In the genomic region with DNA sequence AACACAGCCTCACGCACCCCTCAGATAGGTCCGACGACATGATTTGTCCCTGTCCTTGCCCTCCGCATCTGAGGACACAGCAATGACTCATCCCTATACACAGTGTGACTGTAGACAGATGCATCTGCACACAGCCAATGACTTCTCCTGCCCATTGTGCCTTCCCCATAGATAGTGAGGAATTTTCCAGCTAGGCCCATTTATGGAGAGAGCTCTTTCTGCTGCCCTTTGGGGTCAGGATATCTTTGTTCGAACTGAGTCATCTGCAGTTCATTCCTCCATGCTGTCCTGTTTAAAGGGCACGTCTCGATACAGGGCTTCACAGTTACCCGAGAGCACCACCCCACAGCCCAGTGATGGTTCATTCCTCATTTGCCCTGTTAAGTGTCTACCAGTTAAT, we compare ENCODE assay signal across 2 cellular contexts.
TF ChIP-seq lines count a peak whose summit lies in the region.

No MANE protein-coding gene starts in this region.

TF ChIP-seq in IMR-90, 13 proteins besides CTCF, POLR2A, EP300 and RAD21:
- no peak for TF ChIP-seq SMC3 (IDR thresholded peaks at IDR 0.05; ENCODE audit: low read depth, low read length)
- no peak for TF ChIP-seq RCOR1 (IDR thresholded peaks at IDR 0.05; ENCODE audit: insufficient replicate concordance, low read length)
- no peak for TF ChIP-seq RFX5 (IDR thresholded peaks at IDR 0.05; ENCODE audit: low read depth, low read length)
- TF ChIP-seq CEBPB (IDR thresholded peaks at IDR 0.05; ENCODE audit: low read depth, low read length) = no peak
- no peak for TF ChIP-seq MXI1 (IDR thresholded peaks at IDR 0.05; ENCODE audit: borderline replicate concordance, low read depth, low read length)
- TF ChIP-seq NFE2L2 (IDR thresholded peaks at IDR 0.05; ENCODE audit: low read depth, low read length) = no peak
- TF ChIP-seq, protein P1, sequence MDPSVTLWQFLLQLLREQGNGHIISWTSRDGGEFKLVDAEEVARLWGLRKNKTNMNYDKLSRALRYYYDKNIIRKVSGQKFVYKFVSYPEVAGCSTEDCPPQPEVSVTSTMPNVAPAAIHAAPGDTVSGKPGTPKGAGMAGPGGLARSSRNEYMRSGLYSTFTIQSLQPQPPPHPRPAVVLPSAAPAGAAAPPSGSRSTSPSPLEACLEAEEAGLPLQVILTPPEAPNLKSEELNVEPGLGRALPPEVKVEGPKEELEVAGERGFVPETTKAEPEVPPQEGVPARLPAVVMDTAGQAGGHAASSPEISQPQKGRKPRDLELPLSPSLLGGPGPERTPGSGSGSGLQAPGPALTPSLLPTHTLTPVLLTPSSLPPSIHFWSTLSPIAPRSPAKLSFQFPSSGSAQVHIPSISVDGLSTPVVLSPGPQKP (IDR thresholded peaks at IDR 0.05; ENCODE audit: borderline replicate concordance, low read depth, low read length) = no peak
TF ChIP-seq in IMR-90: peak in this region for 0.

TF ChIP-seq in HepG2, 621 proteins besides CTCF, POLR2A, EP300 and RAD21 (continues in another document):
- TF ChIP-seq, protein P2, sequence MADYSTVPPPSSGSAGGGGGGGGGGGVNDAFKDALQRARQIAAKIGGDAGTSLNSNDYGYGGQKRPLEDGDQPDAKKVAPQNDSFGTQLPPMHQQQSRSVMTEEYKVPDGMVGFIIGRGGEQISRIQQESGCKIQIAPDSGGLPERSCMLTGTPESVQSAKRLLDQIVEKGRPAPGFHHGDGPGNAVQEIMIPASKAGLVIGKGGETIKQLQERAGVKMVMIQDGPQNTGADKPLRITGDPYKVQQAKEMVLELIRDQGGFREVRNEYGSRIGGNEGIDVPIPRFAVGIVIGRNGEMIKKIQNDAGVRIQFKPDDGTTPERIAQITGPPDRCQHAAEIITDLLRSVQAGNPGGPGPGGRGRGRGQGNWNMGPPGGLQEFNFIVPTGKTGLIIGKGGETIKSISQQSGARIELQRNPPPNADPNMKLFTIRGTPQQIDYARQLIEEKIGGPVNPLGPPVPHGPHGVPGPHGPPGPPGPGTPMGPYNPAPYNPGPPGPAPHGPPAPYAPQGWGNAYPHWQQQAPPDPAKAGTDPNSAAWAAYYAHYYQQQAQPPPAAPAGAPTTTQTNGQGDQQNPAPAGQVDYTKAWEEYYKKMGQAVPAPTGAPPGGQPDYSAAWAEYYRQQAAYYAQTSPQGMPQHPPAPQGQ (CRISPR knock-in tag; IDR thresholded peaks at IDR 0.05; ENCODE audit: borderline replicate concordance) = no peak
- TF ChIP-seq NR2C2 (CRISPR knock-in tag; IDR thresholded peaks at IDR 0.05; ENCODE audit: borderline replicate concordance) = no peak
- TF ChIP-seq ZNF577 (CRISPR knock-in tag; IDR thresholded peaks at IDR 0.05; ENCODE audit: borderline replicate concordance, low read depth) = no peak
- TF ChIP-seq ELF4 (CRISPR knock-in tag; IDR thresholded peaks at IDR 0.05; ENCODE audit: borderline replicate concordance) = no peak
- TF ChIP-seq, protein P3, sequence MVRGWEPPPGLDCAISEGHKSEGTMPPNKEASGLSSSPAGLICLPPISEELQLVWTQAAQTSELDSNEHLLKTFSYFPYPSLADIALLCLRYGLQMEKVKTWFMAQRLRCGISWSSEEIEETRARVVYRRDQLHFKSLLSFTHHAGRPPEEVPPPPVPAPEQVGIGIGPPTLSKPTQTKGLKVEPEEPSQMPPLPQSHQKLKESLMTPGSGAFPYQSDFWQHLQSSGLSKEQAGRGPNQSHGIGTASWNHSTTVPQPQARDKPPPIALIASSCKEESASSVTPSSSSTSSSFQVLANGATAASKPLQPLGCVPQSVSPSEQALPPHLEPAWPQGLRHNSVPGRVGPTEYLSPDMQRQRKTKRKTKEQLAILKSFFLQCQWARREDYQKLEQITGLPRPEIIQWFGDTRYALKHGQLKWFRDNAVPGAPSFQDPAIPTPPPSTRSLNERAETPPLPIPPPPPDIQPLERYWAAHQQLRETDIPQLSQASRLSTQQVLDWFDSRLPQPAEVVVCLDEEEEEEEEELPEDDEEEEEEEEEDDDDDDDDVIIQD (CRISPR knock-in tag; IDR thresholded peaks at IDR 0.05; ENCODE audit: low read depth) = peak; percentile 99; the same call in 1 of the 2 replicates
- no peak for TF ChIP-seq NKX3-1 (CRISPR knock-in tag; IDR thresholded peaks at IDR 0.05)
- TF ChIP-seq, protein P4, sequence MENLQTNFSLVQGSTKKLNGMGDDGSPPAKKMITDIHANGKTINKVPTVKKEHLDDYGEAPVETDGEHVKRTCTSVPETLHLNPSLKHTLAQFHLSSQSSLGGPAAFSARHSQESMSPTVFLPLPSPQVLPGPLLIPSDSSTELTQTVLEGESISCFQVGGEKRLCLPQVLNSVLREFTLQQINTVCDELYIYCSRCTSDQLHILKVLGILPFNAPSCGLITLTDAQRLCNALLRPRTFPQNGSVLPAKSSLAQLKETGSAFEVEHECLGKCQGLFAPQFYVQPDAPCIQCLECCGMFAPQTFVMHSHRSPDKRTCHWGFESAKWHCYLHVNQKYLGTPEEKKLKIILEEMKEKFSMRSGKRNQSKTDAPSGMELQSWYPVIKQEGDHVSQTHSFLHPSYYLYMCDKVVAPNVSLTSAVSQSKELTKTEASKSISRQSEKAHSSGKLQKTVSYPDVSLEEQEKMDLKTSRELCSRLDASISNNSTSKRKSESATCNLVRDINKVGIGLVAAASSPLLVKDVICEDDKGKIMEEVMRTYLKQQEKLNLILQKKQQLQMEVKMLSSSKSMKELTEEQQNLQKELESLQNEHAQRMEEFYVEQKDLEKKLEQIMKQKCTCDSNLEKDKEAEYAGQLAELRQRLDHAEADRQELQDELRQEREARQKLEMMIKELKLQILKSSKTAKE (CRISPR knock-in tag; IDR thresholded peaks at IDR 0.05; ENCODE audit: borderline replicate concordance) = no peak
- peak; percentile 26; the same call in 1 of the 2 replicates for TF ChIP-seq RXRB (CRISPR knock-in tag; IDR thresholded peaks at IDR 0.05; ENCODE audit: borderline replicate concordance)
- TF ChIP-seq, protein P5, sequence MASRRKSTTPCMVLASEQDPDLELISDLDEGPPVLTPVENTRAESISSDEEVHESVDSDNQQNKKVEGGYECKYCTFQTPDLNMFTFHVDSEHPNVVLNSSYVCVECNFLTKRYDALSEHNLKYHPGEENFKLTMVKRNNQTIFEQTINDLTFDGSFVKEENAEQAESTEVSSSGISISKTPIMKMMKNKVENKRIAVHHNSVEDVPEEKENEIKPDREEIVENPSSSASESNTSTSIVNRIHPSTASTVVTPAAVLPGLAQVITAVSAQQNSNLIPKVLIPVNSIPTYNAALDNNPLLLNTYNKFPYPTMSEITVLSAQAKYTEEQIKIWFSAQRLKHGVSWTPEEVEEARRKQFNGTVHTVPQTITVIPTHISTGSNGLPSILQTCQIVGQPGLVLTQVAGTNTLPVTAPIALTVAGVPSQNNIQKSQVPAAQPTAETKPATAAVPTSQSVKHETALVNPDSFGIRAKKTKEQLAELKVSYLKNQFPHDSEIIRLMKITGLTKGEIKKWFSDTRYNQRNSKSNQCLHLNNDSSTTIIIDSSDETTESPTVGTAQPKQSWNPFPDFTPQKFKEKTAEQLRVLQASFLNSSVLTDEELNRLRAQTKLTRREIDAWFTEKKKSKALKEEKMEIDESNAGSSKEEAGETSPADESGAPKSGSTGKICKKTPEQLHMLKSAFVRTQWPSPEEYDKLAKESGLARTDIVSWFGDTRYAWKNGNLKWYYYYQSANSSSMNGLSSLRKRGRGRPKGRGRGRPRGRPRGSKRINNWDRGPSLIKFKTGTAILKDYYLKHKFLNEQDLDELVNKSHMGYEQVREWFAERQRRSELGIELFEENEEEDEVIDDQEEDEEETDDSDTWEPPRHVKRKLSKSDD (CRISPR knock-in tag; IDR thresholded peaks at IDR 0.05; ENCODE audit: low read depth) = no peak
- TF ChIP-seq, protein P6, sequence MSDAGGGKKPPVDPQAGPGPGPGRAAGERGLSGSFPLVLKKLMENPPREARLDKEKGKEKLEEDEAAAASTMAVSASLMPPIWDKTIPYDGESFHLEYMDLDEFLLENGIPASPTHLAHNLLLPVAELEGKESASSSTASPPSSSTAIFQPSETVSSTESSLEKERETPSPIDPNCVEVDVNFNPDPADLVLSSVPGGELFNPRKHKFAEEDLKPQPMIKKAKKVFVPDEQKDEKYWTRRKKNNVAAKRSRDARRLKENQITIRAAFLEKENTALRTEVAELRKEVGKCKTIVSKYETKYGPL (CRISPR knock-in tag; IDR thresholded peaks at IDR 0.05) = no peak
- TF ChIP-seq GABPB1 (CRISPR knock-in tag; IDR thresholded peaks at IDR 0.05) = no peak
- no peak for TF ChIP-seq CHD2 (IDR thresholded peaks at IDR 0.05; ENCODE audit: low read depth, low read length)
- peak; percentile 16; the same call in 1 of the 2 replicates for TF ChIP-seq SAP130 (CRISPR knock-in tag; IDR thresholded peaks at IDR 0.05; ENCODE audit: low read depth)
- no peak for TF ChIP-seq FOXA1 (IDR thresholded peaks at IDR 0.05)
- no peak for TF ChIP-seq FOXA1 (CRISPR knock-in tag; IDR thresholded peaks at IDR 0.05)
- no peak for TF ChIP-seq KLF13 (CRISPR knock-in tag; IDR thresholded peaks at IDR 0.05)
- TF ChIP-seq, protein P7, sequence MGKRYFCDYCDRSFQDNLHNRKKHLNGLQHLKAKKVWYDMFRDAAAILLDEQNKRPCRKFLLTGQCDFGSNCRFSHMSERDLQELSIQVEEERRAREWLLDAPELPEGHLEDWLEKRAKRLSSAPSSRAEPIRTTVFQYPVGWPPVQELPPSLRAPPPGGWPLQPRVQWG (CRISPR knock-in tag; IDR thresholded peaks at IDR 0.05; ENCODE audit: borderline replicate concordance, low read depth) = no peak
- TF ChIP-seq POGZ (CRISPR knock-in tag; IDR thresholded peaks at IDR 0.05) = peak; percentile 57; the same call in 1 of the 2 replicates
- no peak for TF ChIP-seq ZFP41 (CRISPR knock-in tag; IDR thresholded peaks at IDR 0.05; ENCODE audit: borderline replicate concordance)
- TF ChIP-seq ZFAT (CRISPR knock-in tag; conservative IDR thresholded peaks at IDR 0.05) = no peak
- no peak for TF ChIP-seq RFX3 (CRISPR knock-in tag; IDR thresholded peaks at IDR 0.05)
- no peak for TF ChIP-seq ZNF501 (CRISPR knock-in tag; IDR thresholded peaks at IDR 0.05)
- no peak for TF ChIP-seq ZNF883 (CRISPR knock-in tag; IDR thresholded peaks at IDR 0.05; ENCODE audit: not compliant biosample characterization)
- TF ChIP-seq ARID2 (CRISPR knock-in tag; IDR thresholded peaks at IDR 0.05; ENCODE audit: borderline replicate concordance) = no peak
- TF ChIP-seq ZNF205 (CRISPR knock-in tag; IDR thresholded peaks at IDR 0.05) = no peak
- no peak for TF ChIP-seq ELF1 (CRISPR knock-in tag; IDR thresholded peaks at IDR 0.05)
- TF ChIP-seq SIN3A (IDR thresholded peaks at IDR 0.05; ENCODE audit: borderline replicate concordance, low read depth, low read length) = no peak
- no peak for TF ChIP-seq TBX2 (CRISPR knock-in tag; IDR thresholded peaks at IDR 0.05; ENCODE audit: borderline replicate concordance)
- TF ChIP-seq, protein P8, sequence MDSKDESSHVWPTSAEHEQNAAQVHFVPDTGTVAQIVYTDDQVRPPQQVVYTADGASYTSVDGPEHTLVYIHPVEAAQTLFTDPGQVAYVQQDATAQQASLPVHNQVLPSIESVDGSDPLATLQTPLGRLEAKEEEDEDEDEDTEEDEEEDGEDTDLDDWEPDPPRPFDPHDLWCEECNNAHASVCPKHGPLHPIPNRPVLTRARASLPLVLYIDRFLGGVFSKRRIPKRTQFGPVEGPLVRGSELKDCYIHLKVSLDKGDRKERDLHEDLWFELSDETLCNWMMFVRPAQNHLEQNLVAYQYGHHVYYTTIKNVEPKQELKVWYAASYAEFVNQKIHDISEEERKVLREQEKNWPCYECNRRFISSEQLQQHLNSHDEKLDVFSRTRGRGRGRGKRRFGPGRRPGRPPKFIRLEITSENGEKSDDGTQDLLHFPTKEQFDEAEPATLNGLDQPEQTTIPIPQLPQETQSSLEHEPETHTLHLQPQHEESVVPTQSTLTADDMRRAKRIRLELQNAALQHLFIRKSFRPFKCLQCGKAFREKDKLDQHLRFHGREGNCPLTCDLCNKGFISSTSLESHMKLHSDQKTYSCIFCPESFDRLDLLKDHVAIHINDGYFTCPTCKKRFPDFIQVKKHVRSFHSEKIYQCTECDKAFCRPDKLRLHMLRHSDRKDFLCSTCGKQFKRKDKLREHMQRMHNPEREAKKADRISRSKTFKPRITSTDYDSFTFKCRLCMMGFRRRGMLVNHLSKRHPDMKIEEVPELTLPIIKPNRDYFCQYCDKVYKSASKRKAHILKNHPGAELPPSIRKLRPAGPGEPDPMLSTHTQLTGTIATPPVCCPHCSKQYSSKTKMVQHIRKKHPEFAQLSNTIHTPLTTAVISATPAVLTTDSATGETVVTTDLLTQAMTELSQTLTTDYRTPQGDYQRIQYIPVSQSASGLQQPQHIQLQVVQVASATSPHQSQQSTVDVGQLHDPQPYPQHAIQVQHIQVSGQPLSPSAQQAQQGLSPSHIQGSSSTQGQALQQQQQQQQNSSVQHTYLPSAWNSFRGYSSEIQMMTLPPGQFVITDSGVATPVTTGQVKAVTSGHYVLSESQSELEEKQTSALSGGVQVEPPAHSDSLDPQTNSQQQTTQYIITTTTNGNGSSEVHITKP (CRISPR knock-in tag; IDR thresholded peaks at IDR 0.05; ENCODE audit: low read depth) = peak; percentile 88
- no peak for TF ChIP-seq RELA (CRISPR knock-in tag; IDR thresholded peaks at IDR 0.05)
- TF ChIP-seq MTF2 (CRISPR knock-in tag; IDR thresholded peaks at IDR 0.05; ENCODE audit: borderline replicate concordance) = no peak
- no peak for TF ChIP-seq AHR (CRISPR knock-in tag; IDR thresholded peaks at IDR 0.05)
- TF ChIP-seq ZNF616 (CRISPR knock-in tag; IDR thresholded peaks at IDR 0.05; ENCODE audit: low read depth) = no peak
- no peak for TF ChIP-seq MTF1 (CRISPR knock-in tag; IDR thresholded peaks at IDR 0.05)
